Comparison of ENCODE assay signal across 18 cellular contexts in the genomic region with DNA sequence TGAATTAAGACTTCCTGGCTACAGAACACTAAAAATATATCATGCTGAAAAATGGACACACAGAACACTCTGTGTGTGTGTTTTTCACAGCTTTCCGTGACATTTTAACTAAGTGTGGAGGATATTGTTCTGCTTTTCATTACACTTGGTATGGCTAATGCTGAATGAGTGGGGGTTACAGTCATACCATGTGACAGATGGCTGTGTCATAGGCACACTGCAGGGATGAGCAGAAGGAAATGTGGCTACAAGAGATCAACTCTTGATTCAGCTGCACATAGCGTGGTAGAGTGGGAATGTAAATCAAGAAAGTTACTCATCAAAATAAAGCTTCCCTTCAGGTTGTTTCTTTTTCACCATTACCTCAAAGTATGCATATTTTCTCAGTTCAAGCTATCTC.
DNase-seq lines count a peak whose midpoint lies in the region; ATAC-seq and TF ChIP-seq lines count a peak whose summit lies in the region.
"Had no signal": no experiment of that assay in that cellular context is flagged by ENCODE, and none has a peak within 500 bp of the region (broad histone marks: within the 10 kb centered on the region; RNA-seq: fewer than 3 reads in every experiment).

No MANE protein-coding gene starts in this region.

- H4K20me1 ChIP-seq in fibroblast of lung (ENCODE audit: control insufficient read depth, extremely low read depth, insufficient read depth, low read length) (no peaks in the 10 kb centered on the region), osteoblast (ENCODE audit: insufficient read depth, low read length) (no peaks in the 10 kb centered on the region)

- H3K4me2 ChIP-seq in fibroblast of lung (ENCODE audit: extremely low read depth, insufficient read depth, low read length) (no peak overlapping the region), osteoblast (ENCODE audit: insufficient read depth, low read length) (peak overlapping the region; percentile 20)

- no peak overlapping the region for H3K9ac ChIP-seq in fibroblast of lung (ENCODE audit: insufficient read depth, low read length)

- no peaks in the 10 kb centered on the region for H3K27me3 ChIP-seq in fibroblast of lung (ENCODE audit: control insufficient read depth, insufficient read depth, low read length)
- no peaks in the 10 kb centered on the region for H3K27me3 ChIP-seq in osteoblast (ENCODE audit: insufficient read depth, low read length)
- H3K27me3 ChIP-seq in left lung, result no peaks in the 10 kb centered on the region
- H3K27me3 ChIP-seq: ascending aorta, esophagus muscularis mucosa had no signal

- TF ChIP-seq CTCF in fibroblast of lung (conservative IDR thresholded peaks at IDR 0.05 in 1 of 2, IDR thresholded peaks at IDR 0.05 in 1 of 2; ENCODE audit: low read depth in 1 of 2, low read length in 2 of 2) (no peak), osteoblast (IDR thresholded peaks at IDR 0.05; ENCODE audit: extremely low read depth, low read depth, low read length) (no peak), left lung (IDR thresholded peaks at IDR 0.05) (no peak)

- H3K9me3 ChIP-seq in fibroblast of lung (ENCODE audit: control insufficient read depth, insufficient read depth, low read depth, low read length) (no peaks in the 10 kb centered on the region), osteoblast (ENCODE audit: low read depth, low read length) (no peaks in the 10 kb centered on the region), left lung (no peaks in the 10 kb centered on the region)
- H3K9me3 ChIP-seq: ascending aorta, esophagus muscularis mucosa had no signal

- H3K36me3 ChIP-seq in fibroblast of lung (ENCODE audit: control insufficient read depth, insufficient read depth, low read length) (no peaks in the 10 kb centered on the region), osteoblast (ENCODE audit: insufficient read depth, low read length) (no peaks in the 10 kb centered on the region), left lung (no peaks in the 10 kb centered on the region)
- H3K36me3 ChIP-seq: ascending aorta, esophagus muscularis mucosa had no signal

- intact Hi-C loops in left lung (cut with DNase I), result no loop called here

- H3K4me3 ChIP-seq in fibroblast of lung (replicated peaks in 1 of 4; ENCODE audit: control extremely low read depth in 1 of 4, insufficient read depth in 1 of 4, low read depth in 3 of 4, low read length in 4 of 4) (no peak overlapping the region), osteoblast (ENCODE audit: insufficient read depth, low read length) (no peak overlapping the region), left lung (no peak overlapping the region)
- H3K4me3 ChIP-seq: ascending aorta, esophagus muscularis mucosa had no signal

- ATAC-seq in HG02852 (IDR thresholded peaks at IDR 0.05; ENCODE audit: unreplicated experiment) (no peak), left lung (no peak)

- H3K27ac ChIP-seq in fibroblast of lung (ENCODE audit: insufficient read depth, low read length) (no peak overlapping the region), osteoblast (ENCODE audit: low read depth, low read length) (no peak overlapping the region), left lung (no peak overlapping the region)
- H3K27ac ChIP-seq: ascending aorta, esophagus muscularis mucosa had no signal

- H3K79me2 ChIP-seq in fibroblast of lung (ENCODE audit: control insufficient read depth, insufficient read depth, low read length) (no peaks in the 10 kb centered on the region), osteoblast (ENCODE audit: insufficient read depth, low read length) (no peaks in the 10 kb centered on the region)

- DNase-seq in ELR (ENCODE audit: low read depth), result peak; percentile 85
- DNase-seq in RKO (ENCODE audit: low spot score), result peak; percentile 48
- peak in 1 of 2 donors; percentile 67 for DNase-seq in fibroblast of lung (ENCODE audit: low read depth in 2 of 2)
- no peak for DNase-seq in osteoblast (ENCODE audit: insufficient read length, low spot score, missing footprints)
- DNase-seq in NK-92 treated with Interleukin-12 subunit alpha and Interleukin-12 subunit beta, amount 100 ng/mL, for 24 hours (lab: John Stamatoyannopoulos, UW), result no peak
- DNase-seq in GM19238 (ENCODE audit: insufficient read length, low spot score), result no peak
- no peak for DNase-seq in left lung
- DNase-seq: activated B cell treated with CpG ODN at 0.5 μM for 24 hours; activated effector memory CD4-positive, alpha-beta T cell treated with anti-CD3 and anti-CD28 coated beads, Interleukin-2, amount 50 U/mL, for 16 hours; C1 segment of cervical spinal cord; dermis blood vessel endothelial cell; GOT3; naive B cell; NCI-H526 treated with DMSO at 0.1 percent for 48 hours; T-helper 1 cell had no signal

- peak overlapping the region; percentile 69 for H2AFZ ChIP-seq in fibroblast of lung (ENCODE audit: low read length)
- peak overlapping the region; percentile 56 for H2AFZ ChIP-seq in osteoblast (ENCODE audit: low read length)

- H3K4me1 ChIP-seq in fibroblast of lung (ENCODE audit: control insufficient read depth, extremely low read depth, insufficient read depth, low read length) (peaks cover 3% of the 10 kb centered on the region), osteoblast (ENCODE audit: insufficient read depth, low read length) (peaks cover 3% of the 10 kb centered on the region), left lung (no peaks in the 10 kb centered on the region)
- H3K4me1 ChIP-seq: ascending aorta, esophagus muscularis mucosa had no signal

Comparison
In these comparisons a context has a peak if more than half of its experiments do, and no peak if none do; other contexts are left out.
1. DNase-seq: peak in ELR (single experiment) and RKO (single experiment); none in osteoblast (single experiment), NK-92 treated with Interleukin-12 subunit alpha and Interleukin-12 subunit beta, amount 100 ng/mL, for 24 hours (single experiment), GM19238 (single experiment) and left lung (0 of 2).